In the genomic region with DNA sequence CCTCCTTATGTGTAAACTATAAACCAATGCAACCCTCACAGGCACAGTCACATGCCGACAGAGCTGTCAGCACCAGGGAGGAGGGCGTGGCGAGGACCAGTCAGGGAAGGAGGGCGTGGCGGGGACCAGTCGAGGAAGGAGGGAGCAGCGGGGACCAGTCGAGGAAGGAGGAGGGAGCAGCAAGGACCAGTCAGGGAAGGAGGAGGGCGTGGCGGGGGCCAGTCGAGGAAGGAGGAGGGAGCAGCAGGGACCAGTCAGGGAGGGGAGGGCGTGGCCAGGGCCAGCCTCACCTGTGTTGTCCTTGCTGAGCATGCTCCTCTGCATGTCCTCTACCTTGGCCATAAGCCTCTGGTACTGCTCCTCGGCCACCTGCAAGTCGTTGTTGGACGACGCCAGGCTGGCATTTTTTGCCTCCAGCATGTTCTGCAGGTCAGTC, we compare ENCODE assay signal across 22 cellular contexts. TPM values are rescaled to one million over a fixed set of nuclear protein-coding genes. Genes with fewer than 3 reads are reported as not detected.
DNase-seq lines count a peak whose midpoint lies in the region; ATAC-seq and TF ChIP-seq lines count a peak whose summit lies in the region.
"Had no signal": no experiment of that assay in that cellular context is flagged by ENCODE, and none has a peak within 500 bp of the region (broad histone marks: within the 10 kb centered on the region; RNA-seq: fewer than 3 reads in every experiment).

No MANE protein-coding gene starts in this region.

- no peak for TF ChIP-seq EP300 in tibial nerve (IDR thresholded peaks at IDR 0.05)

- POLR2A ChIA-PET in Caco-2 (lab: Charles Lee) = no interaction called here
- POLR2A ChIA-PET in HEK293 (lab: Yijun Ruan, JAX) = no interaction called here

- no peak overlapping the region for H3K4me3 Mint-ChIP-seq in Caco-2 (ENCODE audit: unreplicated experiment)
- H3K4me3 Mint-ChIP-seq: activated CD4-positive, alpha-beta T cell treated with anti-CD3 and anti-CD28 coated beads for 36 hours; CD8-positive, alpha-beta memory T cell; HFFc6 had no signal

- H3K9me3 ChIP-seq in Caco-2 = no peaks in the 10 kb centered on the region
- H3K9me3 ChIP-seq in HEK293 (ENCODE audit: control insufficient read depth, insufficient read depth, low read depth, low read length) = no peaks in the 10 kb centered on the region
- no peaks in the 10 kb centered on the region for H3K9me3 ChIP-seq in effector memory CD4-positive, alpha-beta T cell (ENCODE audit: control insufficient read depth, low read length)
- no peaks in the 10 kb centered on the region for H3K9me3 ChIP-seq in tibial nerve
- H3K9me3 ChIP-seq: MG63, suprapubic skin had no signal

- H3K27me3 ChIP-seq in Caco-2 (replicated peaks; ENCODE audit: control insufficient read depth, insufficient read depth, low read length) (no peaks in the 10 kb centered on the region), tibial nerve (no peaks in the 10 kb centered on the region)
- no peaks in the 10 kb centered on the region for H3K27me3 ChIP-seq in effector memory CD4-positive, alpha-beta T cell (replicated peaks; ENCODE audit: control insufficient read depth, insufficient read depth, low read length, poor library complexity, severe bottlenecking)
- H3K27me3 ChIP-seq: MG63, suprapubic skin had no signal

- no TSS peak for BruUV-seq in Caco-2 (replicated peaks; lab: Mats Ljungman, UMichigan)

- no peaks in the 10 kb centered on the region for H3K27me3 Mint-ChIP-seq in Caco-2 (ENCODE audit: insufficient read depth, unreplicated experiment)
- H3K27me3 Mint-ChIP-seq: activated CD4-positive, alpha-beta T cell treated with anti-CD3 and anti-CD28 coated beads for 36 hours; CD8-positive, alpha-beta memory T cell had no signal

- intact Hi-C loops in Caco-2 (cut with micrococcal nuclease; ENCODE audit: unreplicated experiment) = no loop called here
- intact Hi-C loops in left colon (cut with DNase I, micrococcal nuclease) = no loop called here

- H3K36me3 ChIP-seq in Caco-2 (ENCODE audit: control insufficient read depth, insufficient read depth, low read length) = peaks cover 2% of the 10 kb centered on the region
- H3K36me3 ChIP-seq in HEK293 (ENCODE audit: control insufficient read depth in 2 of 2, insufficient read depth in 1 of 2, low read length in 2 of 2) = peaks cover 30 to 80% of the 10 kb centered on the region in 2 experiments
- peaks cover 67% of the 10 kb centered on the region for H3K36me3 ChIP-seq in effector memory CD4-positive, alpha-beta T cell (ENCODE audit: control insufficient read depth, insufficient read depth, low read length)
- peaks cover 0 to 97% (median 15%) of the 10 kb centered on the region in 3 donors for H3K36me3 ChIP-seq in tibial nerve

- no peak overlapping the region for H3K4me3 ChIP-seq in Caco-2 (ENCODE audit: low read depth, low read length)
- H3K4me3 ChIP-seq in HEK293 (ENCODE audit: low read depth, low read length) = no peak overlapping the region
- no peak overlapping the region for H3K4me3 ChIP-seq in effector memory CD4-positive, alpha-beta T cell (ENCODE audit: insufficient read depth, low read depth, low read length, poor library complexity, severe bottlenecking)
- no peak overlapping the region for H3K4me3 ChIP-seq in tibial nerve
- H3K4me3 ChIP-seq: MG63, suprapubic skin had no signal

- peak; percentile 97 for ATAC-seq in left colon
- ATAC-seq: activated CD4-positive, alpha-beta T cell treated with anti-CD3 and anti-CD28 coated beads for 36 hours had no signal

- DNase-seq in Caco-2 = peak; percentile 45 to 79
- DNase-seq in cerebellar cortex (ENCODE audit: low spot score) = peak; percentile 8
- DNase-seq in left colon = peak; percentile 69 to 79
- DNase-seq in effector memory CD4-positive, alpha-beta T cell = no peak
- no peak for DNase-seq in DMS 273 treated with DMSO at 0.1 percent for 48 hours (lab: John Stamatoyannopoulos, UW)
- no peak for DNase-seq in tibial nerve (ENCODE audit: low spot score in 2 of 2)
- DNase-seq in activated CD4-positive, alpha-beta T cell treated with anti-CD3 and anti-CD28 coated beads for 4 hours = no peak
- DNase-seq: activated CD4-positive, alpha-beta T cell treated with anti-CD3 and anti-CD28 coated beads for 36 hours; activated CD8-positive, alpha-beta memory T cell treated with anti-CD3 and anti-CD28 coated beads, Interleukin-2, amount 50 U/mL, for 48 hours; activated naive CD4-positive, alpha-beta T cell treated with Interleukin-2 at 50 U/mL for 16 hours; aorta; CD8-positive, alpha-beta memory T cell; EL; HFFc6; MG63; NCI-H187 treated with DMSO at 0.1 percent for 48 hours; NCI-H524; occipital lobe; stimulated activated CD4-positive, alpha-beta T cell treated with anti-CD3 and anti-CD28 coated beads, Interleukin-4, amount 100 ng/mL, for 1 hour; T1000 had no signal

- no peak overlapping the region for H3K27ac Mint-ChIP-seq in Caco-2 (ENCODE audit: unreplicated experiment)
- H3K27ac Mint-ChIP-seq: activated CD4-positive, alpha-beta T cell treated with anti-CD3 and anti-CD28 coated beads for 36 hours; HFFc6 had no signal

- CTCF ChIA-PET in Caco-2 (lab: Charles Lee) = no interaction called here
- CTCF ChIA-PET in HEK293 (lab: Yijun Ruan, JAX) = no interaction called here

- WGBS in tibial nerve, 2 donors = 78 to 81% methylated on average over 16 of the region's 16 CpGs

- H3K27ac ChIP-seq in HEK293 (ENCODE audit: extremely low read depth, low read depth, low read length) = no peak overlapping the region
- H3K27ac ChIP-seq in effector memory CD4-positive, alpha-beta T cell (ENCODE audit: insufficient read depth, low read length, poor library complexity, severe bottlenecking) = no peak overlapping the region
- H3K27ac ChIP-seq in tibial nerve = no peak overlapping the region

- no peaks in the 10 kb centered on the region for H3K9me3 Mint-ChIP-seq in Caco-2 (ENCODE audit: unreplicated experiment)
- H3K9me3 Mint-ChIP-seq: CD8-positive, alpha-beta memory T cell; HFFc6 had no signal

- H3K4me1 Mint-ChIP-seq in Caco-2 (ENCODE audit: low read depth, unreplicated experiment) = no peaks in the 10 kb centered on the region

- peaks cover 85% of the 10 kb centered on the region for H3K36me3 Mint-ChIP-seq in Caco-2 (ENCODE audit: insufficient read depth, unreplicated experiment)

- TF ChIP-seq CTCF in Caco-2 (IDR thresholded peaks at IDR 0.05; ENCODE audit: insufficient read depth in 1 of 2, low read depth in 1 of 2, low read length in 1 of 2, severe bottlenecking in 1 of 2, unreplicated experiment in 1 of 2) (no peak), HEK293 (tag by site-specific recombination; IDR thresholded peaks at IDR 0.05) (no peak), tibial nerve (IDR thresholded peaks at IDR 0.05) (no peak)

- no peaks in the 10 kb centered on the region for H3K4me1 ChIP-seq in Caco-2
- no peaks in the 10 kb centered on the region for H3K4me1 ChIP-seq in HEK293 (ENCODE audit: control insufficient read depth, insufficient read depth, low read length)
- no peaks in the 10 kb centered on the region for H3K4me1 ChIP-seq in effector memory CD4-positive, alpha-beta T cell (ENCODE audit: control insufficient read depth, insufficient read depth, low read length, poor library complexity, severe bottlenecking)
- peaks cover 0 to 4% (median 0%) of the 10 kb centered on the region in 4 donors for H3K4me1 ChIP-seq in tibial nerve
- H3K4me1 ChIP-seq: suprapubic skin had no signal

- no peak for TF ChIP-seq POLR2A in tibial nerve (IDR thresholded peaks at IDR 0.05)

TF ChIP-seq in HEK293, 187 proteins besides CTCF, POLR2A, EP300 and RAD21:
- TF ChIP-seq, protein P1, sequence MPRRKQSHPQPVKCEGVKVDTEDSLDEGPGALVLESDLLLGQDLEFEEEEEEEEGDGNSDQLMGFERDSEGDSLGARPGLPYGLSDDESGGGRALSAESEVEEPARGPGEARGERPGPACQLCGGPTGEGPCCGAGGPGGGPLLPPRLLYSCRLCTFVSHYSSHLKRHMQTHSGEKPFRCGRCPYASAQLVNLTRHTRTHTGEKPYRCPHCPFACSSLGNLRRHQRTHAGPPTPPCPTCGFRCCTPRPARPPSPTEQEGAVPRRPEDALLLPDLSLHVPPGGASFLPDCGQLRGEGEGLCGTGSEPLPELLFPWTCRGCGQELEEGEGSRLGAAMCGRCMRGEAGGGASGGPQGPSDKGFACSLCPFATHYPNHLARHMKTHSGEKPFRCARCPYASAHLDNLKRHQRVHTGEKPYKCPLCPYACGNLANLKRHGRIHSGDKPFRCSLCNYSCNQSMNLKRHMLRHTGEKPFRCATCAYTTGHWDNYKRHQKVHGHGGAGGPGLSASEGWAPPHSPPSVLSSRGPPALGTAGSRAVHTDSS (tag by site-specific recombination; IDR thresholded peaks at IDR 0.05) = no peak
- TF ChIP-seq KLF1 (tag by site-specific recombination; IDR thresholded peaks at IDR 0.05) (peak; percentile 94), BCL11A (tag by site-specific recombination; IDR thresholded peaks at IDR 0.05; ENCODE audit: low read depth) (no peak), ZBTB7A (tag by site-specific recombination; IDR thresholded peaks at IDR 0.05; ENCODE audit: low read depth) (no peak), KLF17 (tag by site-specific recombination; IDR thresholded peaks at IDR 0.05) (0 out of 2 replicates have a peak, but pooled peaks have one; percentile 45), KLF9 (tag by site-specific recombination; IDR thresholded peaks at IDR 0.05; ENCODE audit: low read depth) (peak; percentile 62), SCRT1 (tag by site-specific recombination; IDR thresholded peaks at IDR 0.05; ENCODE audit: borderline replicate concordance) (no peak), ZNF174 (tag by site-specific recombination; IDR thresholded peaks at IDR 0.05) (no peak), ZNF585B (tag by site-specific recombination; IDR thresholded peaks at IDR 0.05) (no peak), KLF8 (tag by site-specific recombination; IDR thresholded peaks at IDR 0.05) (peak; percentile 48; the same call in 1 of the 2 replicates), ZNF791 (tag by site-specific recombination; IDR thresholded peaks at IDR 0.05) (no peak), ZNF114 (tag by site-specific recombination; IDR thresholded peaks at IDR 0.05) (no peak), SP3 (tag by site-specific recombination; IDR thresholded peaks at IDR 0.05) (no peak)

RNA-seq across cellular contexts. Expression of gene GOLGA3, which starts 24.2 kb away (rescaled TPM):
- total RNA-seq in Caco-2 (2022) = 62.2 and 67.0 TPM in 2 replicates
- total RNA-seq in left colon = 10 to 100 TPM; 81.4 to 88.6 TPM
- 100 to 1,000 TPM in 2 of 4 donors, 10 to 100 TPM in 2; 69.8 to 117 (median 97.7) TPM for total RNA-seq in tibial nerve

RNA-seq across cellular contexts. Expression of gene ANKLE2, which starts 42.8 kb away (rescaled TPM):
- total RNA-seq in Caco-2 (2022) (80.8 and 86.6 TPM in 2 replicates), left colon (10 to 100 TPM; 41.2 to 50.0 TPM), tibial nerve (100 to 1,000 TPM in 1 of 4 donors, 10 to 100 TPM in 3; 68.2 to 103 (median 82.9) TPM)

Comparison
In these comparisons a context has a peak if more than half of its experiments do, and no peak if none do; other contexts are left out.
1. DNase-seq: peak in Caco-2 (2 of 2), cerebellar cortex (single experiment) and left colon (2 of 2); none in effector memory CD4-positive, alpha-beta T cell (0 of 3), DMS 273 treated with DMSO at 0.1 percent for 48 hours (single experiment), tibial nerve (0 of 2) and activated CD4-positive, alpha-beta T cell treated with anti-CD3 and anti-CD28 coated beads for 4 hours (0 of 2).